Comparison of ENCODE assay signal across 21 cellular contexts in the genomic region with DNA sequence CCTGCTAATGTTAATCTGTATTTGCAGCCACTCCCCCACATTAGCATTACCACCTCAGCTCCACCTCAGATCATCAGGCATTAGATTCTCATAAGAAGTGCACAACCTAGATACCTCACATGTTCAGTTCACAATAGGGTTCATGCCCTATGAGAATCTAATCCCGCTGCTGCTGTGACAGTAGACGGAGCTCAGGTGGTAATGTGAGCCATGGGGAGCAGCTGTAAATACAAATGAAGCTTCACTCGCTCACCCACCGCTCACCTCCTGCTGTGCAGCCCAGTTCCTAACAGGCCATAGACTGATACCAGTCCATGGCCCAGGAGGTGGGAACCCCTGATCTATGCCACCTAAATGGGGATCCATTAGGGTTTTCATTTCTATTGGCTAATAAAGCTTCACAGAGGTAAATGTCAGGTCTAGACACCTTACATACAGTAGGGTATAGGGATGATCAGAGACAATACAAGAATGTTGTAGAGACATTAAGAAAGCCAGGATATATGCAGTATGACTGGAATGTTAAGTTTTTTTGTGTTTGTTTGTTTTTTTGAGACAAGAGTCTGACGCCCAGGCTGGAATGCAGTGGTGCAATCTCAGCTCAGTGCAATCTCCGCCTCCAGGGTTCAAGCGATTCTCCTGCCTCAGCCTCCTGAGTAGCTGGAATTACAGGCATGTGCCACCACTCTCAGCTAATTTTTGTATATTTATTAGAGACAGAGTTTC. TPM values are rescaled to one million over a fixed set of nuclear protein-coding genes. Genes with fewer than 3 reads are reported as not detected.
DNase-seq lines count a peak whose midpoint lies in the region; ATAC-seq, FAIRE-seq and TF ChIP-seq lines count a peak whose summit lies in the region.
"Had no signal": no experiment of that assay in that cellular context is flagged by ENCODE, and none has a peak within 500 bp of the region (broad histone marks: within the 10 kb centered on the region; RNA-seq: fewer than 3 reads in every experiment).

No MANE protein-coding gene starts in this region.

- H3K27me3 ChIP-seq in Caco-2 (replicated peaks; ENCODE audit: control insufficient read depth, insufficient read depth, low read length) (no peaks in the 10 kb centered on the region), adipocyte (replicated peaks; ENCODE audit: control insufficient read depth, insufficient read depth, low read length) (no peaks in the 10 kb centered on the region), keratinocyte (ENCODE audit: control insufficient read depth, extremely low read depth, insufficient read depth, low read length) (no peaks in the 10 kb centered on the region), spleen (replicated peaks in 1 of 7) (no peaks in the 10 kb centered on the region), tibial artery (no peaks in the 10 kb centered on the region)
- H3K27me3 ChIP-seq: BLaER1 treated with 17β-estradiol and CSF1 and Interleukin-3, amounts not matched to agents 10 nM and 100 nM had no signal

- FAIRE-seq in HTR-8/SVneo (lab: Jason Lieb, UNC): peak; percentile 44
- FAIRE-seq in keratinocyte (lab: Jason Lieb, UNC): peak; percentile 9
- FAIRE-seq in D721Med (lab: Jason Lieb, UNC): no peak
- FAIRE-seq: A204.1, G401.6 had no signal

- TF ChIP-seq POLR2A in spleen (IDR thresholded peaks at IDR 0.05): no peak

- H3K9ac ChIP-seq in adipocyte (ENCODE audit: low read length): no peak overlapping the region
- no peak overlapping the region for H3K9ac ChIP-seq in keratinocyte (ENCODE audit: control insufficient read depth, extremely low read depth, insufficient read depth, low read length)
- H3K9ac ChIP-seq: BLaER1 treated with 17β-estradiol and CSF1 and Interleukin-3, amounts not matched to agents 10 nM and 100 nM had no signal

- no peaks in the 10 kb centered on the region for H3K36me3 Mint-ChIP-seq in Caco-2 (ENCODE audit: insufficient read depth, unreplicated experiment)
- H3K36me3 Mint-ChIP-seq: CD8-positive, alpha-beta T cell had no signal

- H3K4me1 ChIP-seq in Caco-2 (peaks cover 10% of the 10 kb centered on the region), adipocyte (ENCODE audit: control insufficient read depth, insufficient read depth, low read length) (peaks cover 10% of the 10 kb centered on the region), keratinocyte (ENCODE audit: control insufficient read depth, extremely low read depth, insufficient read depth, low read length) (peaks cover 7% of the 10 kb centered on the region), spleen (peaks cover 0 to 3% (median 1%) of the 10 kb centered on the region in 6 donors), tibial artery (peaks cover 0 to 1% (median 0%) of the 10 kb centered on the region in 4 donors)

- peaks cover 5% of the 10 kb centered on the region for H3K9me3 Mint-ChIP-seq in Caco-2 (ENCODE audit: unreplicated experiment)
- H3K9me3 Mint-ChIP-seq: CD8-positive, alpha-beta T cell had no signal

- intact Hi-C loops in Caco-2 (cut with micrococcal nuclease; ENCODE audit: unreplicated experiment): no loop called here
- intact Hi-C loops in spleen (cut with DNase I; ENCODE audit: low total_unique reads): no loop called here
- intact Hi-C loops in tibial artery (cut with DNase I; ENCODE audit: low total_unique reads): no loop called here

- DNase-seq in Caco-2 (peak; percentile 18 to 43), HTR-8/SVneo (ENCODE audit: insufficient read length, low spot score) (no peak), adipocyte (ENCODE audit: low read depth) (peak; percentile 26), keratinocyte (ENCODE audit: low read depth, low spot score) (no peak), D721Med (ENCODE audit: insufficient read length, low spot score) (no peak), spleen (no peak), tibial artery (no peak)
- DNase-seq: CD8-positive, alpha-beta T cell; DMS79 treated with DMSO at 0.1 percent for 48 hours; H9; KG1; NCI-H1417; NCI-H187; NCI-H2107; NCI-H510A treated with DMSO at 0.1 percent for 48 hours; NCI-H82 had no signal

- POLR2A ChIA-PET in Caco-2 (lab: Charles Lee): no interaction called here

- no peaks in the 10 kb centered on the region for H3K4me1 Mint-ChIP-seq in Caco-2 (ENCODE audit: low read depth, unreplicated experiment)
- H3K4me1 Mint-ChIP-seq: H9 had no signal

- no peak overlapping the region for H3K4me2 ChIP-seq in keratinocyte (ENCODE audit: control insufficient read depth, extremely low read depth, insufficient read depth, low read depth, low read length)
- H3K4me2 ChIP-seq: BLaER1 treated with 17β-estradiol and CSF1 and Interleukin-3, amounts not matched to agents 10 nM and 100 nM had no signal

- no peaks in the 10 kb centered on the region for H3K79me2 ChIP-seq in keratinocyte (ENCODE audit: control insufficient read depth, insufficient read depth, low read length)

- no peaks in the 10 kb centered on the region for H3K9me1 ChIP-seq in keratinocyte (ENCODE audit: control insufficient read depth, extremely low read depth, insufficient read depth, low read length)

- TF ChIP-seq CTCF in Caco-2 (IDR thresholded peaks at IDR 0.05; ENCODE audit: insufficient read depth in 1 of 2, low read depth in 1 of 2, low read length in 1 of 2, severe bottlenecking in 1 of 2, unreplicated experiment in 1 of 2) (no peak), keratinocyte (optimal IDR thresholded peaks at IDR 0.05 in 1 of 3, IDR thresholded peaks at IDR 0.05 in 1 of 3, conservative IDR thresholded peaks at IDR 0.05 in 1 of 3; ENCODE audit: extremely low read depth in 1 of 3, insufficient read depth in 2 of 3, low read length in 3 of 3) (no peak), D721Med (IDR thresholded peaks at IDR 0.05; ENCODE audit: insufficient read depth, missing control alignments) (no peak), spleen (IDR thresholded peaks at IDR 0.05 in 8 of 11, conservative IDR thresholded peaks at IDR 0.05 in 3 of 11) (no peak), tibial artery (IDR thresholded peaks at IDR 0.05) (no peak)

- WGBS in spleen, 5 donors: 93 to 97% (median 96%) methylated on average over 7 of the region's 7 CpGs

- ATAC-seq in SK-N-SH treated with all-trans-retinoic acid at 6 μM for 48 hours: no peak
- ATAC-seq: CD8-positive, alpha-beta T cell had no signal

- H3K27ac ChIP-seq in keratinocyte (ENCODE audit: control insufficient read depth, insufficient read depth, low read length) (no peak overlapping the region), spleen (no peak overlapping the region), tibial artery (no peak overlapping the region)
- H3K27ac ChIP-seq: BLaER1 treated with 17β-estradiol and CSF1 and Interleukin-3, amounts not matched to agents 10 nM and 100 nM; RWPE1 had no signal

- H4K20me1 ChIP-seq in keratinocyte (ENCODE audit: control insufficient read depth, extremely low read depth, insufficient read depth, low read length): no peaks in the 10 kb centered on the region
- H4K20me1 ChIP-seq: BLaER1 treated with 17β-estradiol and CSF1 and Interleukin-3, amounts not matched to agents 10 nM and 100 nM had no signal

- dilution Hi-C loops in keratinocyte (cut with MboI; ENCODE audit: extremely low pct_ligation_motif_present, low sequenced_read_pairs): no loop called here

- no TSS peak for BruUV-seq in Caco-2 (replicated peaks; lab: Mats Ljungman, UMichigan)

- H3K27me3 Mint-ChIP-seq in Caco-2 (ENCODE audit: insufficient read depth, unreplicated experiment): no peaks in the 10 kb centered on the region

- H2AFZ ChIP-seq in keratinocyte (ENCODE audit: control insufficient read depth, low read length): no peak overlapping the region

- no peak overlapping the region for H3K4me3 Mint-ChIP-seq in Caco-2 (ENCODE audit: unreplicated experiment)
- H3K4me3 Mint-ChIP-seq: CD8-positive, alpha-beta T cell; H9 had no signal

- H3K4me3 ChIP-seq in Caco-2 (ENCODE audit: low read depth, low read length) (no peak overlapping the region), adipocyte (ENCODE audit: low read length) (no peak overlapping the region), keratinocyte (ENCODE audit: control insufficient read depth in 2 of 3, extremely low read depth in 1 of 3, insufficient read depth in 2 of 3, low read depth in 1 of 3, low read length in 3 of 3) (no peak overlapping the region), spleen (no peak overlapping the region), tibial artery (no peak overlapping the region)
- H3K4me3 ChIP-seq: BLaER1 treated with 17β-estradiol and CSF1 and Interleukin-3, amounts not matched to agents 10 nM and 100 nM had no signal

- CTCF ChIA-PET in Caco-2 (lab: Charles Lee): interaction anchor here (0.6 kb wide), 1 partner anchor 18 kb away, joined by 3 read pairs; no protein-coding TSS in a partner anchor

- H3K9me3 ChIP-seq in Caco-2: peaks cover 4% of the 10 kb centered on the region; the same call in 1 of the 2 replicates
- H3K9me3 ChIP-seq in adipocyte (ENCODE audit: control insufficient read depth, low read length): no peaks in the 10 kb centered on the region
- H3K9me3 ChIP-seq in keratinocyte (ENCODE audit: control insufficient read depth, low read depth, low read length): no peaks in the 10 kb centered on the region
- H3K9me3 ChIP-seq in spleen: no peaks in the 10 kb centered on the region
- H3K9me3 ChIP-seq in tibial artery: no peaks in the 10 kb centered on the region

- H3K36me3 ChIP-seq in Caco-2 (ENCODE audit: control insufficient read depth, insufficient read depth, low read length) (no peaks in the 10 kb centered on the region), adipocyte (ENCODE audit: control insufficient read depth, insufficient read depth, low read length, severe bottlenecking) (no peaks in the 10 kb centered on the region), keratinocyte (ENCODE audit: control insufficient read depth in 2 of 2, extremely low read depth in 1 of 2, insufficient read depth in 2 of 2, low read length in 2 of 2) (no peaks in the 10 kb centered on the region), spleen (no peaks in the 10 kb centered on the region), tibial artery (no peaks in the 10 kb centered on the region)
- H3K36me3 ChIP-seq: BLaER1 treated with 17β-estradiol and CSF1 and Interleukin-3, amounts not matched to agents 10 nM and 100 nM had no signal

- H3K27ac Mint-ChIP-seq in Caco-2 (ENCODE audit: unreplicated experiment): no peak overlapping the region
- H3K27ac Mint-ChIP-seq: CD8-positive, alpha-beta T cell; H9 had no signal

RNA-seq across cellular contexts. Expression of a gene that starts 6.3 kb away (rescaled TPM):
- 41.9 and 42.5 TPM in 2 replicates for total RNA-seq in Caco-2 (2022)
- polyA plus RNA-seq in keratinocyte: 8.4 to 11.6 TPM (median 11.4 TPM) in 3 replicates
- polyA plus RNA-seq in keratinocyte (2011; ENCODE audit: low read depth): 5.8 TPM
- polyA plus RNA-seq in keratinocyte (2011; cell fraction: cytosol; rRNA removed): 6.0 and 6.7 TPM in 2 replicates
- polyA plus RNA-seq in keratinocyte (2011; cell fraction: nucleus; rRNA removed): 7.3 TPM in 2 replicates
- polyA plus RNA-seq in keratinocyte (2012; ENCODE audit: low replicate concordance): 12.5 and 21.3 TPM in 2 replicates
- 3.9 to 5.0 TPM (median 4.8 TPM) in 3 replicates for polyA minus RNA-seq in keratinocyte
- 23.2 TPM for polyA minus RNA-seq in keratinocyte (2011; cell fraction: cytosol; rRNA and poly(A)+ RNA removed)
- 4.3 and 7.1 TPM in 2 replicates for polyA minus RNA-seq in keratinocyte (2011; cell fraction: nucleus; rRNA and poly(A)+ RNA removed)
- total RNA-seq in spleen: 10 to 100 TPM; 11.2 to 27.6 (median 22.9) TPM
- 10 to 100 TPM; 18.3 to 32.3 (median 21.3) TPM for polyA plus RNA-seq in spleen

RNA-seq across cellular contexts. Expression of a gene that starts 24.6 kb away (rescaled TPM):
- total RNA-seq in Caco-2 (2022): 3.5 TPM in 2 replicates
- polyA plus RNA-seq in keratinocyte: 1.5 to 3.3 TPM (median 2.5 TPM) in 3 replicates
- polyA plus RNA-seq in keratinocyte (2011; ENCODE audit: low read depth): 0.10 TPM
- polyA plus RNA-seq in keratinocyte (2011; cell fraction: cytosol; rRNA removed): 0.66 and 0.70 TPM in 2 replicates
- 6.9 and 8.7 TPM in 2 replicates for polyA plus RNA-seq in keratinocyte (2011; cell fraction: nucleus; rRNA removed)
- 0.79 and 1.7 TPM in 2 replicates for polyA plus RNA-seq in keratinocyte (2012; ENCODE audit: low replicate concordance)
- 5.1 to 19.3 TPM (median 6.6 TPM) in 3 replicates for polyA minus RNA-seq in keratinocyte
- 6.7 TPM for polyA minus RNA-seq in keratinocyte (2011; cell fraction: cytosol; rRNA and poly(A)+ RNA removed)
- 2.7 and 7.4 TPM in 2 replicates for polyA minus RNA-seq in keratinocyte (2011; cell fraction: nucleus; rRNA and poly(A)+ RNA removed)
- 10 to 100 TPM in 4 of 7 donors, 1 to 10 TPM in 3; 7.4 to 17.9 (median 11.7) TPM for total RNA-seq in spleen
- 1 to 10 TPM; 1.3 to 2.7 (median 2.2) TPM for polyA plus RNA-seq in spleen

Comparison
In these comparisons a context has a peak if more than half of its experiments do, and no peak if none do; other contexts are left out.
1. DNase-seq: peak in Caco-2 (2 of 2) and adipocyte (single experiment); none in HTR-8/SVneo (single experiment), keratinocyte (single experiment), D721Med (single experiment), spleen (single experiment) and tibial artery (0 of 2).